8 cellular contexts compared by ENCODE assay signal in genomic region chr11:16606784-16607674, GRCh38.
DNase-seq lines count a peak whose midpoint lies in the region; FAIRE-seq and TF ChIP-seq lines count a peak whose summit lies in the region.

No MANE protein-coding gene starts in this region.

- peaks cover 8% of the 10 kb centered on the region for H3K9me3 Mint-ChIP-seq in endodermal cell

- no peak for TF ChIP-seq POLR2A in vagina (IDR thresholded peaks at IDR 0.05)
- TF ChIP-seq POLR2A in GM12891 (IDR thresholded peaks at IDR 0.05; ENCODE audit: low read depth, low read length): no peak

- H3K27me3 Mint-ChIP-seq in endodermal cell (ENCODE audit: insufficient read depth): peaks cover 28% of the 10 kb centered on the region

- 0 out of 2 replicates have a peak overlapping the region, but pooled peaks have one; percentile 70 for H3K4me2 ChIP-seq in OCI-LY3 (ENCODE audit: low read length)

- peaks cover 11% of the 10 kb centered on the region for H3K4me1 Mint-ChIP-seq in endodermal cell

- DNase-seq in GM20000 (ENCODE audit: low spot score): peak; percentile 19
- peak; percentile 81 for DNase-seq in endodermal cell
- DNase-seq in vagina (ENCODE audit: extremely low spot score in 2 of 2): no peak
- no peak for DNase-seq in stimulated activated naive CD4-positive, alpha-beta T cell treated with Interleukin-2 at 50 U/mL for 16 hours (lab: John Stamatoyannopoulos, UW)
- no peak for DNase-seq in AG20443 (ENCODE audit: low spot score)
- DNase-seq in GM12891 (ENCODE audit: insufficient read length, low spot score): no peak

- H3K27ac ChIP-seq in OCI-LY3 (ENCODE audit: low read length): no peak overlapping the region
- no peak overlapping the region for H3K27ac ChIP-seq in endodermal cell (ENCODE audit: low read depth, low read length)
- H3K27ac ChIP-seq in mesodermal cell (ENCODE audit: low read depth, low read length, severe bottlenecking): peak overlapping the region; percentile 68
- H3K27ac ChIP-seq in vagina: peak overlapping the region; percentile 71

- H2AFZ ChIP-seq in OCI-LY3 (ENCODE audit: low read depth, low read length): no peak overlapping the region

- no peak overlapping the region for H3K9ac ChIP-seq in OCI-LY3 (ENCODE audit: low read length)
- H3K9ac ChIP-seq in endodermal cell (ENCODE audit: extremely low read depth, low read length, poor library complexity, severe bottlenecking): no peak overlapping the region

- TF ChIP-seq CTCF in GM20000 (IDR thresholded peaks at IDR 0.05; ENCODE audit: extremely low read depth, missing control alignments) (no peak), OCI-LY3 (IDR thresholded peaks at IDR 0.05; ENCODE audit: low read depth, low read length) (no peak), endodermal cell (conservative IDR thresholded peaks at IDR 0.05) (no peak), vagina (IDR thresholded peaks at IDR 0.05) (no peak)

- H3K4me3 ChIP-seq in OCI-LY3 (ENCODE audit: low read length): peak overlapping the region; percentile 72; the same call in 1 of the 2 replicates
- peak overlapping the region; percentile 82 for H3K4me3 ChIP-seq in endodermal cell (ENCODE audit: low read length)
- H3K4me3 ChIP-seq in mesodermal cell (ENCODE audit: extremely low read depth, insufficient read depth, low read length, poor library complexity, severe bottlenecking): peak overlapping the region; percentile 73
- peak overlapping the region; percentile 53 to 59 for H3K4me3 ChIP-seq in vagina

- H3K36me3 Mint-ChIP-seq in endodermal cell (ENCODE audit: low read depth): no peaks in the 10 kb centered on the region

- intact Hi-C loops in vagina (cut with DNase I): loop anchor here (5.0 kb wide), 1 partner anchor 955 kb away; no protein-coding TSS in a partner anchor

- no peaks in the 10 kb centered on the region for H3K9me3 ChIP-seq in OCI-LY3 (ENCODE audit: insufficient read depth, low read length)
- H3K9me3 ChIP-seq in endodermal cell (ENCODE audit: control insufficient read depth, low read length): no peaks in the 10 kb centered on the region
- no peaks in the 10 kb centered on the region for H3K9me3 ChIP-seq in mesodermal cell (ENCODE audit: control insufficient read depth, low read length)
- no peaks in the 10 kb centered on the region for H3K9me3 ChIP-seq in vagina

- no peak overlapping the region for H3K4me3 Mint-ChIP-seq in endodermal cell

- peaks cover 4% of the 10 kb centered on the region for H3K4me1 ChIP-seq in OCI-LY3 (ENCODE audit: low read length)
- H3K4me1 ChIP-seq in endodermal cell (ENCODE audit: control insufficient read depth, insufficient read depth, low read length): no peaks in the 10 kb centered on the region
- peaks cover 11% of the 10 kb centered on the region for H3K4me1 ChIP-seq in mesodermal cell (ENCODE audit: control insufficient read depth, insufficient read depth, low read length, poor library complexity, severe bottlenecking)
- peaks cover 33% of the 10 kb centered on the region for H3K4me1 ChIP-seq in vagina

- H3K36me3 ChIP-seq in OCI-LY3 (replicated peaks; ENCODE audit: low read depth, low read length) (no peaks in the 10 kb centered on the region), endodermal cell (ENCODE audit: control insufficient read depth, insufficient read depth, low read length) (no peaks in the 10 kb centered on the region), mesodermal cell (ENCODE audit: control insufficient read depth, insufficient read depth, low read length) (no peaks in the 10 kb centered on the region), vagina (no peaks in the 10 kb centered on the region)

- 0 to 3% methylated on average over 6 to 81 of the region's 81 CpGs for WGBS in endodermal cell (ENCODE audit: insufficient coverage in 1 of 2, insufficient read length in 1 of 2), 2 experiments
- 0 to 1% methylated on average over 31 to 69 of the region's 81 CpGs for WGBS in mesodermal cell (ENCODE audit: insufficient coverage in 2 of 2), 2 experiments

- H3K27ac Mint-ChIP-seq in endodermal cell: no peak overlapping the region

- H3K27me3 ChIP-seq in OCI-LY3 (ENCODE audit: low read depth, low read length) (no peaks in the 10 kb centered on the region), endodermal cell (ENCODE audit: control insufficient read depth, insufficient read depth, low read length, poor library complexity, severe bottlenecking) (peaks cover 97% of the 10 kb centered on the region), vagina (peaks cover 7% of the 10 kb centered on the region)

- H4K20me1 ChIP-seq in OCI-LY3 (ENCODE audit: insufficient read depth, low read length): no peaks in the 10 kb centered on the region

- FAIRE-seq in GM12891 (lab: Jason Lieb, UNC): no peak

- no peaks in the 10 kb centered on the region for H3K79me2 ChIP-seq in OCI-LY3 (ENCODE audit: low read length)

TF ChIP-seq in GM12891, 5 proteins besides CTCF, POLR2A, EP300 and RAD21:
- no peak for TF ChIP-seq POU2F2 (IDR thresholded peaks at IDR 0.05; ENCODE audit: low read depth, low read length)
- no peak for TF ChIP-seq TAF1 (IDR thresholded peaks at IDR 0.05; ENCODE audit: low read depth, low read length)
- no peak for TF ChIP-seq PAX5 (IDR thresholded peaks at IDR 0.05; ENCODE audit: insufficient read depth, low read length, severe bottlenecking)
- TF ChIP-seq POLR2AphosphoS5 (IDR thresholded peaks at IDR 0.05; ENCODE audit: low read depth, low read length): no peak
- TF ChIP-seq SPI1 (IDR thresholded peaks at IDR 0.05; ENCODE audit: low read depth, low read length): no peak

Comparison
In these comparisons a context has a peak if more than half of its experiments do, and no peak if none do; other contexts are left out.
1. DNase-seq: peak in GM20000 (single experiment) and endodermal cell (single experiment); none in vagina (0 of 2), stimulated activated naive CD4-positive, alpha-beta T cell treated with Interleukin-2 at 50 U/mL for 16 hours (single experiment), AG20443 (single experiment) and GM12891 (single experiment).
2. H3K27ac ChIP-seq: peak in mesodermal cell (single experiment) and vagina (single experiment); none in OCI-LY3 (single experiment) and endodermal cell (single experiment).
3. Peak in every context shown above with its lines, with median percentiles within 50 percentile points of each other: H3K4me3 ChIP-seq.